23 cellular contexts compared by ENCODE assay signal in the genomic region with DNA sequence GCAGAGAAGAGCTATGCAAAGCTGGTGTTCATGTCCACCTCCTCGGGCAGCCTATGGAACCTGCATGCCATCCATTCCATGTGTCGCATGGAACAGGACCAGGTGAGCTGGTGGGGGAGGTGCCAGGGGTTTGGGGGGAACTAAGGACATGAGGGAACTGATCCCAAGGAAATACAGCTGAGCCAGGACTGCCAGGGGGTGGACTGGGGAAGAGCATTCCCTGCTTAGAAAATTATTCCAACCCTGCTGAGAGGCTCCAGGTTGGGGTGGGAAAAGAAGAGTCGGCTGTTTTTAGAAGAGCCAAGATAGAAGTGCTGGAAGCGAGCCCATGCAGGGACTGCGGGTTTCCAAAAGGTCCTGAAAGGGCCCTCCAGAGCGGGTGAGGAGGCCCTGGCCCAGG. TPM values are rescaled to one million over a fixed set of nuclear protein-coding genes. Genes with fewer than 3 reads are reported as not detected.
DNase-seq lines count a peak whose midpoint lies in the region; ATAC-seq and TF ChIP-seq lines count a peak whose summit lies in the region.
"Had no signal": no experiment of that assay in that cellular context is flagged by ENCODE, and none has a peak within 500 bp of the region (broad histone marks: within the 10 kb centered on the region; RNA-seq: fewer than 3 reads in every experiment).

No MANE protein-coding gene starts in this region.

- TF ChIP-seq POLR2A in spleen (IDR thresholded peaks at IDR 0.05), result no peak

- H3K27ac ChIP-seq in left ventricle myocardium inferior (replicated peaks) (peak overlapping the region; percentile 95), HEK293 (ENCODE audit: extremely low read depth, low read depth, low read length) (no peak overlapping the region), spleen (no peak overlapping the region)
- H3K27ac ChIP-seq: GM23248 had no signal

- no peak overlapping the region for H3K4me3 ChIP-seq in left ventricle myocardium inferior
- no peak overlapping the region for H3K4me3 ChIP-seq in HEK293 (ENCODE audit: low read depth, low read length)
- H3K4me3 ChIP-seq in spleen, result no peak overlapping the region
- H3K4me3 ChIP-seq: GM23248, MG63 had no signal

- H3K36me3 ChIP-seq in left ventricle myocardium inferior (no peaks in the 10 kb centered on the region), HEK293 (ENCODE audit: control insufficient read depth in 2 of 2, insufficient read depth in 1 of 2, low read length in 2 of 2) (no peaks in the 10 kb centered on the region), spleen (peaks cover 0 to 5% (median 0%) of the 10 kb centered on the region in 6 donors)
- H3K36me3 ChIP-seq: MG63 had no signal

- H3K4me3 Mint-ChIP-seq in central memory CD8-positive, alpha-beta T cell, result no peak overlapping the region
- H3K4me3 Mint-ChIP-seq: CD14-positive monocyte had no signal

- no peak for ATAC-seq in Right ventricle myocardium inferior
- ATAC-seq in central memory CD8-positive, alpha-beta T cell (replicated peaks; ENCODE audit: extremely low read depth, poor library complexity, severe bottlenecking), result no peak
- no peak for ATAC-seq in HG02981 (IDR thresholded peaks at IDR 0.05; ENCODE audit: unreplicated experiment)

- WGBS in spleen, 5 donors, result 89 to 94% (median 92%) methylated on average over 6 of the region's 6 CpGs

- POLR2A ChIA-PET in HEK293 (lab: Yijun Ruan, JAX), result interaction anchor here (1.4 kb wide), 1 partner anchor 17 kb away, joined by 4 read pairs; the partner anchor contains the start of gene KNSTRN

- H3K9me3 Mint-ChIP-seq in central memory CD8-positive, alpha-beta T cell, result no peaks in the 10 kb centered on the region
- H3K9me3 Mint-ChIP-seq: CD14-positive monocyte had no signal

- no peaks in the 10 kb centered on the region for H3K36me3 Mint-ChIP-seq in central memory CD8-positive, alpha-beta T cell (ENCODE audit: insufficient read depth)

- peaks cover 36% of the 10 kb centered on the region for H3K4me1 ChIP-seq in left ventricle myocardium inferior
- no peaks in the 10 kb centered on the region for H3K4me1 ChIP-seq in HEK293 (ENCODE audit: control insufficient read depth, insufficient read depth, low read length)
- H3K4me1 ChIP-seq in spleen, result peaks cover 10 to 33% (median 20%) of the 10 kb centered on the region in 6 donors

- H3K27ac Mint-ChIP-seq in central memory CD8-positive, alpha-beta T cell (ENCODE audit: low read depth), result peak overlapping the region; percentile 44

- CTCF ChIA-PET in HEK293 (lab: Yijun Ruan, JAX), result interaction anchor here (0.6 to 2.2 kb wide), 9 partner anchors 11 to 56 kb away, joined by 3 to 8 read pairs (median 4); no protein-coding TSS in a partner anchor

- H3K9me3 ChIP-seq in left ventricle myocardium inferior (replicated peaks), result no peaks in the 10 kb centered on the region
- no peaks in the 10 kb centered on the region for H3K9me3 ChIP-seq in HEK293 (ENCODE audit: control insufficient read depth, insufficient read depth, low read depth, low read length)
- no peaks in the 10 kb centered on the region for H3K9me3 ChIP-seq in spleen
- H3K9me3 ChIP-seq: MG63 had no signal

- intact Hi-C loops in left ventricle myocardium inferior (cut with micrococcal nuclease), result no loop called here
- intact Hi-C loops in Right ventricle myocardium inferior (cut with DNase I), result loop anchor here (2.0 to 5.0 kb wide), 3 partner anchors 27 to 55 kb away; partner anchors contain the start of gene IVD
- intact Hi-C loops in spleen (cut with DNase I; ENCODE audit: low total_unique reads), result loop anchor here (10.0 kb wide), 1 partner anchor 49 kb away; no protein-coding TSS in a partner anchor

- H3K27me3 ChIP-seq in left ventricle myocardium inferior (ENCODE audit: low read depth) (no peaks in the 10 kb centered on the region), spleen (replicated peaks in 1 of 7) (no peaks in the 10 kb centered on the region)
- H3K27me3 ChIP-seq: MG63 had no signal

- H3K27me3 Mint-ChIP-seq in central memory CD8-positive, alpha-beta T cell, result no peaks in the 10 kb centered on the region

- H3K4me1 Mint-ChIP-seq in central memory CD8-positive, alpha-beta T cell, result peaks cover 52% of the 10 kb centered on the region

- DNase-seq in left ventricle myocardium inferior (no peak), Right ventricle myocardium inferior (ENCODE audit: missing footprints) (no peak), spleen (peak; percentile 56)
- no peak for DNase-seq in central memory CD8-positive, alpha-beta T cell (ENCODE audit: low spot score in 2 of 2)
- DNase-seq in activated CD8-positive, alpha-beta memory T cell treated with anti-CD3 and anti-CD28 coated beads, Interleukin-2, amount 50 U/mL, for 4 hours, result no peak
- DNase-seq: DMS153, DND-41, GM23248, H7, KBM-7, MG63, NCI-H1105 treated with DMSO at 0.1 percent for 48 hours, NCI-H146, NCI-H1930, NCI-H526 treated with DMSO at 0.1 percent for 48 hours, RPMI8226, SHP77 had no signal

- no peak for TF ChIP-seq CTCF in left ventricle myocardium inferior (IDR thresholded peaks at IDR 0.05; ENCODE audit: borderline replicate concordance)
- TF ChIP-seq CTCF in HEK293 (tag by site-specific recombination; IDR thresholded peaks at IDR 0.05), result no peak
- no peak for TF ChIP-seq CTCF in spleen (IDR thresholded peaks at IDR 0.05 in 8 of 11, conservative IDR thresholded peaks at IDR 0.05 in 3 of 11)

TF ChIP-seq in HEK293, 187 proteins besides CTCF, POLR2A, EP300 and RAD21:
- TF ChIP-seq ZNF341 (tag by site-specific recombination; IDR thresholded peaks at IDR 0.05; ENCODE audit: low read depth), result 0 out of 2 replicates have a peak, but pooled peaks have one; percentile 52
- TF ChIP-seq ZNF146 (tag by site-specific recombination; IDR thresholded peaks at IDR 0.05), result no peak

RNA-seq across cellular contexts. Expression of gene DISP2, which starts 7.6 kb away (rescaled TPM):
- total RNA-seq in left ventricle myocardium inferior, result 3.0 TPM
- total RNA-seq in Right ventricle myocardium inferior, result 3.9 TPM
- 1 to 10 TPM in 2 of 7 donors, under 1 TPM in 4, not detected in 1; 0.05 to 3.0 (median 0.45) TPM for total RNA-seq in spleen
- polyA plus RNA-seq in spleen, result under 1 TPM; 0.47 to 0.63 (median 0.54) TPM

RNA-seq across cellular contexts. Expression of gene PHGR1, which starts 14.8 kb away (rescaled TPM):
- total RNA-seq in left ventricle myocardium inferior (not detected), Right ventricle myocardium inferior (not detected), spleen (not detected)
- polyA plus RNA-seq in spleen, result 1 to 10 TPM in 1 of 3 donors, under 1 TPM in 1, not detected in 1; 0.67 to 4.9 TPM
- total RNA-seq: A673, GM23248, H7, NCI-H460, SK-MEL-5 had no signal
- polyA plus RNA-seq: CD14-positive monocyte, GM23248 had no signal

RNA-seq across cellular contexts. Expression of gene KNSTRN, which starts 16.9 kb away (rescaled TPM):
- total RNA-seq in left ventricle myocardium inferior (9.0 TPM), Right ventricle myocardium inferior (8.5 TPM), spleen (10 to 100 TPM in 4 of 7 donors, 1 to 10 TPM in 3; 8.3 to 16.8 (median 11.5) TPM)
- polyA plus RNA-seq in spleen, result 10 to 100 TPM in 1 of 3 donors, 1 to 10 TPM in 2; 6.0 to 10.3 (median 9.0) TPM

RNA-seq across cellular contexts. Expression of gene CCDC9B, which starts 24.9 kb away (rescaled TPM):
- 155 TPM for total RNA-seq in left ventricle myocardium inferior
- 162 TPM for total RNA-seq in Right ventricle myocardium inferior
- 10 to 100 TPM in 3 of 7 donors, 1 to 10 TPM in 4; 3.5 to 19.4 (median 9.4) TPM for total RNA-seq in spleen
- 1 to 10 TPM; 2.2 to 8.0 (median 3.1) TPM for polyA plus RNA-seq in spleen

RNA-seq across cellular contexts. Expression of gene IVD, which starts 40.0 kb away (rescaled TPM):
- total RNA-seq in left ventricle myocardium inferior, result 106 TPM
- total RNA-seq in Right ventricle myocardium inferior, result 88.6 TPM
- 10 to 100 TPM; 39.6 to 93.9 (median 61.6) TPM for total RNA-seq in spleen
- polyA plus RNA-seq in spleen, result 10 to 100 TPM; 25.1 to 44.4 (median 35.1) TPM
